In the genomic region with DNA sequence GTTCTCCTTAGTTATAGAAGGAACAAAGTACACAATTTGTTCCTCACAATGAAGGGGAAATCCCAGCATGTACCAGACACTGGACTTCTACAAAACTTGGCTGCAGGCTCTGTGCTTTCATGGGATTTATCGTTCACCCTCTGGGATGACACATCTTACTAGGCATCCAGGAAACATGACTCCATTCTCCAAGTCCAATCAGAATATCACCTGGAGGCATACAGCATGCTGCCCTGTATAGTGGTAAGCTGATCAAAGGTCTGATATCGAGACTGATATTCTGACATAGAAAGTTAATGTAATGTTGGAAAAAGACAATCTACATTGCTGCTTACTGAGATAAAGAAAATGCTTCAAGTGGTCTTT, we compare ENCODE assay signal across 13 cellular contexts. TPM values are rescaled to one million over a fixed set of nuclear protein-coding genes. Genes with fewer than 3 reads are reported as not detected.
DNase-seq lines count a peak whose midpoint lies in the region; ATAC-seq and TF ChIP-seq lines count a peak whose summit lies in the region.
"Had no signal": no experiment of that assay in that cellular context is flagged by ENCODE, and none has a peak within 500 bp of the region (broad histone marks: within the 10 kb centered on the region; RNA-seq: fewer than 3 reads in every experiment).

No MANE protein-coding gene starts in this region.

- H3K27me3 ChIP-seq in adipocyte (replicated peaks; ENCODE audit: control insufficient read depth, insufficient read depth, low read length), result no peaks in the 10 kb centered on the region
- H3K27me3 ChIP-seq in foreskin keratinocyte, result no peaks in the 10 kb centered on the region
- H3K27me3 ChIP-seq: heart right ventricle had no signal

- H3K27ac ChIP-seq in foreskin keratinocyte, result peak overlapping the region; percentile 47
- H3K27ac ChIP-seq: heart right ventricle, KMS-11 had no signal

- peaks cover 45% of the 10 kb centered on the region for H3K36me3 ChIP-seq in adipocyte (ENCODE audit: control insufficient read depth, insufficient read depth, low read length, severe bottlenecking)

- DNase-seq in DMS53 (lab: John Stamatoyannopoulos, UW) (peak; percentile 11), DMS53 treated with DMSO at 0.1 percent for 48 hours (lab: John Stamatoyannopoulos, UW; ENCODE audit: unreplicated experiment) (no peak), adipocyte (ENCODE audit: low read depth) (peak; percentile 68), foreskin keratinocyte (peak; percentile 80 to 93), cerebellum (ENCODE audit: low spot score) (no peak), SHP77 (lab: John Stamatoyannopoulos, UW) (no peak), activated gamma-delta T cell (lab: John Stamatoyannopoulos, UW) (no peak)
- DNase-seq in stimulated activated CD4-positive, alpha-beta T cell treated with anti-CD3 and anti-CD28 coated beads, Interleukin-1b, Interleukin-23, amount 100 ng/mL, for 48 hours, result no peak
- DNase-seq: activated CD4-positive, CD25-positive, alpha-beta regulatory T cell; heart right ventricle; NCI-H345; right cardiac atrium had no signal

- no peak overlapping the region for H3K4me3 ChIP-seq in adipocyte (ENCODE audit: low read length)
- H3K4me3 ChIP-seq: heart right ventricle had no signal

- no peak overlapping the region for H3K9ac ChIP-seq in adipocyte (ENCODE audit: low read length)
- H3K9ac ChIP-seq: KMS-11 had no signal

- H3K4me1 ChIP-seq in adipocyte (ENCODE audit: control insufficient read depth, insufficient read depth, low read length) (peaks cover 15% of the 10 kb centered on the region), foreskin keratinocyte (peaks cover 7% of the 10 kb centered on the region)

- no peak for TF ChIP-seq CTCF in foreskin keratinocyte (conservative IDR thresholded peaks at IDR 0.05)

- H3K9me3 ChIP-seq in adipocyte (ENCODE audit: control insufficient read depth, low read length), result no peaks in the 10 kb centered on the region
- H3K9me3 ChIP-seq: heart right ventricle had no signal

- ATAC-seq in foreskin keratinocyte, result peak; percentile 98

RNA-seq across cellular contexts. Expression of a gene that starts 6.7 kb away (rescaled TPM):
- total RNA-seq in foreskin keratinocyte, result 1.1 TPM in 2 replicates
- 0.91 and 0.94 TPM in 2 replicates for polyA plus RNA-seq in foreskin keratinocyte
- total RNA-seq in cerebellum, result 5.9 TPM

RNA-seq across cellular contexts. Expression of a gene that starts 6.8 kb away (rescaled TPM):
- total RNA-seq in foreskin keratinocyte, result 32.3 and 40.6 TPM in 2 replicates
- polyA plus RNA-seq in foreskin keratinocyte, result 17.5 and 18.7 TPM in 2 replicates
- 57.3 TPM for total RNA-seq in cerebellum

Comparison
In these comparisons a context has a peak if more than half of its experiments do, and no peak if none do; other contexts are left out.
1. DNase-seq: peak in DMS53 (single experiment), adipocyte (single experiment) and foreskin keratinocyte (2 of 2); none in DMS53 treated with DMSO at 0.1 percent for 48 hours (single experiment), cerebellum (single experiment), SHP77 (0 of 2), stimulated activated CD4-positive, alpha-beta T cell treated with anti-CD3 and anti-CD28 coated beads, Interleukin-1b, Interleukin-23, amount 100 ng/mL, for 48 hours (single experiment) and activated gamma-delta T cell (single experiment).